ENCODE assay signal across 11 cellular contexts in genomic region chr20:3082306-3082951, GRCh38. TPM values are rescaled to one million over a fixed set of nuclear protein-coding genes. Genes with fewer than 3 reads are reported as not detected.
DNase-seq lines count a peak whose midpoint lies in the region; ATAC-seq lines count a peak whose summit lies in the region.
"Had no signal": no experiment of that assay in that cellular context is flagged by ENCODE, and none has a peak within 500 bp of the region (broad histone marks: within the 10 kb centered on the region; RNA-seq: fewer than 3 reads in every experiment).

No MANE protein-coding gene starts in this region.

- H3K27ac Mint-ChIP-seq in T-helper 1 cell treated with Interleukin-12 subunit alpha and Interleukin-12 subunit beta and Interleukin-4 antibody, amounts not matched to agents 30 μg/mL and 1 μg/mL, for 36 hours = no peak overlapping the region
- H3K27ac Mint-ChIP-seq in activated T-helper 17 cell treated with anti-CD3 and anti-CD28 coated beads, Interleukin-2, amount 50 U/mL, for 72 hours = no peak overlapping the region

- peak; percentile 30 for ATAC-seq in activated T-helper 17 cell treated with anti-CD3 and anti-CD28 coated beads, Interleukin-2, amount 50 U/mL, for 72 hours (replicated peaks)
- ATAC-seq in stimulated activated naive CD8-positive, alpha-beta T cell treated with anti-CD3 and anti-CD28 coated beads, Interleukin-15, Interleukin-2, amounts not matched to agents 100 U/mL and 50 U/mL, for 24 hours = peak; percentile 9
- no peak for ATAC-seq in GM19328 (IDR thresholded peaks at IDR 0.05; ENCODE audit: unreplicated experiment)
- ATAC-seq: gastrocnemius medialis had no signal

- H3K9me3 Mint-ChIP-seq in T-helper 1 cell treated with Interleukin-12 subunit alpha and Interleukin-12 subunit beta and Interleukin-4 antibody, amounts not matched to agents 30 μg/mL and 1 μg/mL, for 36 hours = peaks cover 6% of the 10 kb centered on the region
- no peaks in the 10 kb centered on the region for H3K9me3 Mint-ChIP-seq in activated T-helper 17 cell treated with anti-CD3 and anti-CD28 coated beads, Interleukin-2, amount 50 U/mL, for 72 hours

- H3K4me1 Mint-ChIP-seq in T-helper 1 cell treated with Interleukin-12 subunit alpha and Interleukin-12 subunit beta and Interleukin-4 antibody, amounts not matched to agents 30 μg/mL and 1 μg/mL, for 36 hours (ENCODE audit: low read depth) = peaks cover 12% of the 10 kb centered on the region
- peaks cover 4% of the 10 kb centered on the region for H3K4me1 Mint-ChIP-seq in activated T-helper 17 cell treated with anti-CD3 and anti-CD28 coated beads, Interleukin-2, amount 50 U/mL, for 72 hours

- H3K9me3 ChIP-seq in iPS-18c (ENCODE audit: control insufficient read depth, insufficient read depth, low read length) = no peaks in the 10 kb centered on the region
- H3K9me3 ChIP-seq: BE2C, gastrocnemius medialis had no signal

- peak overlapping the region; percentile 25 for H3K4me3 Mint-ChIP-seq in T-helper 1 cell treated with Interleukin-12 subunit alpha and Interleukin-12 subunit beta and Interleukin-4 antibody, amounts not matched to agents 30 μg/mL and 1 μg/mL, for 36 hours
- H3K4me3 Mint-ChIP-seq in activated T-helper 17 cell treated with anti-CD3 and anti-CD28 coated beads, Interleukin-2, amount 50 U/mL, for 72 hours = peak overlapping the region; percentile 9

- H3K36me3 Mint-ChIP-seq in T-helper 1 cell treated with Interleukin-12 subunit alpha and Interleukin-12 subunit beta and Interleukin-4 antibody, amounts not matched to agents 30 μg/mL and 1 μg/mL, for 36 hours (ENCODE audit: low read depth) = peaks cover 6% of the 10 kb centered on the region
- no peaks in the 10 kb centered on the region for H3K36me3 Mint-ChIP-seq in activated T-helper 17 cell treated with anti-CD3 and anti-CD28 coated beads, Interleukin-2, amount 50 U/mL, for 72 hours (ENCODE audit: low read depth)

- H3K27me3 Mint-ChIP-seq in T-helper 1 cell treated with Interleukin-12 subunit alpha and Interleukin-12 subunit beta and Interleukin-4 antibody, amounts not matched to agents 30 μg/mL and 1 μg/mL, for 36 hours (ENCODE audit: low read depth) = peaks cover 67% of the 10 kb centered on the region
- H3K27me3 Mint-ChIP-seq in activated T-helper 17 cell treated with anti-CD3 and anti-CD28 coated beads, Interleukin-2, amount 50 U/mL, for 72 hours = peaks cover 34% of the 10 kb centered on the region

- DNase-seq in T-helper 1 cell = no peak
- DNase-seq in stimulated activated naive CD8-positive, alpha-beta T cell treated with anti-CD3 and anti-CD28 coated beads, Interleukin-15, Interleukin-2, amounts not matched to agents 100 U/mL and 50 U/mL, for 24 hours = no peak
- DNase-seq in RKO (ENCODE audit: low spot score) = no peak
- DNase-seq in GM19240 (ENCODE audit: insufficient read length, low spot score) = no peak
- DNase-seq: BE2C, gastrocnemius medialis, OCI-M1 had no signal

- H3K4me3 ChIP-seq in iPS-18c (ENCODE audit: insufficient read depth, low read depth, low read length) = peak overlapping the region; percentile 38

RNA-seq across cellular contexts. Expression of gene AVP, which starts 2.1 kb away (rescaled TPM):
- not detected for total RNA-seq in activated T-helper 17 cell treated with anti-CD3 and anti-CD28 coated beads, Interleukin-2, amount 50 U/mL, for 72 hours
- total RNA-seq: gastrocnemius medialis had no signal

RNA-seq across cellular contexts. Expression of gene OXT, which starts 11.0 kb away (rescaled TPM):
- total RNA-seq in activated T-helper 17 cell treated with anti-CD3 and anti-CD28 coated beads, Interleukin-2, amount 50 U/mL, for 72 hours = not detected

RNA-seq across cellular contexts. Expression of gene MRPS26, which starts 36.6 kb away (rescaled TPM):
- total RNA-seq in activated T-helper 17 cell treated with anti-CD3 and anti-CD28 coated beads, Interleukin-2, amount 50 U/mL, for 72 hours = 10 to 100 TPM; 52.9 to 66.4 TPM

RNA-seq across cellular contexts. Expression of gene GNRH2, which starts 39.0 kb away (rescaled TPM):
- total RNA-seq in activated T-helper 17 cell treated with anti-CD3 and anti-CD28 coated beads, Interleukin-2, amount 50 U/mL, for 72 hours = 10 to 100 TPM in 1 of 2 donors, under 1 TPM in 1; 0.61 to 13.7 TPM
- total RNA-seq: gastrocnemius medialis had no signal
